In genomic region chr6:148934534-148934933, GRCh38 we compare ENCODE assay signal across 15 cellular contexts.
DNase-seq lines count a peak whose midpoint lies in the region; ATAC-seq, FAIRE-seq and TF ChIP-seq lines count a peak whose summit lies in the region.
"Had no signal": no experiment of that assay in that cellular context is flagged by ENCODE, and none has a peak within 500 bp of the region (broad histone marks: within the 10 kb centered on the region; RNA-seq: fewer than 3 reads in every experiment).

No MANE protein-coding gene starts in this region.

- no peaks in the 10 kb centered on the region for H3K27me3 ChIP-seq in fibroblast of lung (ENCODE audit: control insufficient read depth, insufficient read depth, low read length)
- H3K27me3 ChIP-seq in psoas muscle (ENCODE audit: insufficient read depth in 3 of 3, low read length in 2 of 3), result no peaks in the 10 kb centered on the region
- no peaks in the 10 kb centered on the region; the same call in 1 of the 2 replicates for H3K27me3 ChIP-seq in BE2C

- H3K27ac Mint-ChIP-seq in HFFc6 (no peak overlapping the region), natural killer cell (no peak overlapping the region)
- H3K27ac Mint-ChIP-seq: activated CD8-positive, alpha-beta T cell treated with anti-CD3 and anti-CD28 coated beads, Interleukin-2, amount 10 ng/mL, durations not matched to agents 7 days and 5 days had no signal

- FAIRE-seq in H54 (lab: Jason Lieb, UNC), result no peak

- H3K27me3 Mint-ChIP-seq in HFFc6 (ENCODE audit: insufficient read depth) (no peaks in the 10 kb centered on the region; the same call in 1 of the 2 replicates), natural killer cell (ENCODE audit: low read depth in 2 of 2) (no peaks in the 10 kb centered on the region)

- WGBS in psoas muscle, 3 donors, result 66 to 70% (median 69%) methylated on average over 4 of the region's 4 CpGs

- TF ChIP-seq CTCF in fibroblast of lung (conservative IDR thresholded peaks at IDR 0.05 in 1 of 2, IDR thresholded peaks at IDR 0.05 in 1 of 2; ENCODE audit: low read depth in 1 of 2, low read length in 2 of 2) (no peak), psoas muscle (IDR thresholded peaks at IDR 0.05) (no peak), HFFc6 (IDR thresholded peaks at IDR 0.05) (no peak), BE2C (IDR thresholded peaks at IDR 0.05; ENCODE audit: low read depth, low read length) (no peak), natural killer cell (IDR thresholded peaks at IDR 0.05) (no peak)

- H3K36me3 ChIP-seq in fibroblast of lung (ENCODE audit: control insufficient read depth, insufficient read depth, low read length) (no peaks in the 10 kb centered on the region), psoas muscle (ENCODE audit: insufficient read depth in 1 of 2, low read depth in 1 of 2) (no peaks in the 10 kb centered on the region), BE2C (no peaks in the 10 kb centered on the region)

- intact Hi-C loops in psoas muscle (cut with DNase I) (no loop called here), natural killer cell (cut with micrococcal nuclease) (no loop called here)

- H3K27ac ChIP-seq in fibroblast of lung (ENCODE audit: insufficient read depth, low read length) (no peak overlapping the region), psoas muscle (no peak overlapping the region)
- H3K27ac ChIP-seq: epithelial cell of prostate, parathyroid adenoma had no signal

- H3K9me3 ChIP-seq in fibroblast of lung (ENCODE audit: control insufficient read depth, insufficient read depth, low read depth, low read length), result no peaks in the 10 kb centered on the region
- H3K9me3 ChIP-seq in psoas muscle, result no peaks in the 10 kb centered on the region
- H3K9me3 ChIP-seq in BE2C, result no peaks in the 10 kb centered on the region

- H3K9me3 Mint-ChIP-seq in HFFc6 (no peaks in the 10 kb centered on the region), natural killer cell (no peaks in the 10 kb centered on the region)

- H3K4me1 Mint-ChIP-seq in HFFc6 (ENCODE audit: low read depth), result peaks cover 23% of the 10 kb centered on the region
- H3K4me1 Mint-ChIP-seq in natural killer cell, result peaks cover 6% of the 10 kb centered on the region in 2 donors

- DNase-seq in GDM1 (lab: John Stamatoyannopoulos, UW), result peak; percentile 25
- DNase-seq in NCI-H2107 treated with DMSO at 0.1 percent for 48 hours (lab: John Stamatoyannopoulos, UW; ENCODE audit: unreplicated experiment), result peak; percentile 18
- peak; percentile 40 to 46 for DNase-seq in fibroblast of lung (ENCODE audit: low read depth in 2 of 2)
- DNase-seq in psoas muscle, result peak; percentile 35 to 50
- no peak for DNase-seq in HFFc6
- DNase-seq in BE2C, result no peak
- DNase-seq in H54 (ENCODE audit: insufficient read length, low spot score), result no peak
- DNase-seq in natural killer cell, result no peak
- DNase-seq: activated CD8-positive, alpha-beta T cell treated with anti-CD3 and anti-CD28 coated beads, Interleukin-2, amount 10 ng/mL, durations not matched to agents 7 days and 5 days; DMS 273 treated with DMSO at 0.1 percent for 48 hours; islet precursor cell; NCI-H1048; SHP77 treated with DMSO at 0.1 percent for 48 hours had no signal

- ATAC-seq in psoas muscle (no peak), natural killer cell (no peak)
- ATAC-seq: activated CD8-positive, alpha-beta T cell treated with anti-CD3 and anti-CD28 coated beads, Interleukin-2, amount 10 ng/mL, durations not matched to agents 7 days and 5 days had no signal

- no peak overlapping the region for H3K9ac ChIP-seq in fibroblast of lung (ENCODE audit: insufficient read depth, low read length)
- H3K9ac ChIP-seq: parathyroid adenoma had no signal

- peaks cover 6% of the 10 kb centered on the region for H3K4me1 ChIP-seq in fibroblast of lung (ENCODE audit: control insufficient read depth, extremely low read depth, insufficient read depth, low read length)
- no peaks in the 10 kb centered on the region for H3K4me1 ChIP-seq in psoas muscle
- H3K4me1 ChIP-seq in BE2C, result no peaks in the 10 kb centered on the region
- H3K4me1 ChIP-seq: parathyroid adenoma had no signal

- H3K79me2 ChIP-seq in fibroblast of lung (ENCODE audit: control insufficient read depth, insufficient read depth, low read length), result no peaks in the 10 kb centered on the region
- H3K79me2 ChIP-seq: parathyroid adenoma had no signal

- H4K20me1 ChIP-seq in fibroblast of lung (ENCODE audit: control insufficient read depth, extremely low read depth, insufficient read depth, low read length), result no peaks in the 10 kb centered on the region

- no peak for TF ChIP-seq POLR2A in H54 (IDR thresholded peaks at IDR 0.05; ENCODE audit: low read depth, low read length)

- H3K4me3 ChIP-seq in fibroblast of lung (replicated peaks in 1 of 4; ENCODE audit: control extremely low read depth in 1 of 4, insufficient read depth in 1 of 4, low read depth in 3 of 4, low read length in 4 of 4) (no peak overlapping the region), psoas muscle (no peak overlapping the region), BE2C (ENCODE audit: low read depth, low read length) (no peak overlapping the region)

- no peak overlapping the region for H2AFZ ChIP-seq in fibroblast of lung (ENCODE audit: low read length)
- H2AFZ ChIP-seq: parathyroid adenoma had no signal

- no peak overlapping the region for H3K4me2 ChIP-seq in fibroblast of lung (ENCODE audit: extremely low read depth, insufficient read depth, low read length)

- no peaks in the 10 kb centered on the region for H3K36me3 Mint-ChIP-seq in HFFc6 (ENCODE audit: low read depth)
- H3K36me3 Mint-ChIP-seq in natural killer cell, result no peaks in the 10 kb centered on the region

- no peak overlapping the region for H3K4me3 Mint-ChIP-seq in HFFc6
- no peak overlapping the region for H3K4me3 Mint-ChIP-seq in natural killer cell
- H3K4me3 Mint-ChIP-seq: activated CD8-positive, alpha-beta T cell treated with anti-CD3 and anti-CD28 coated beads, Interleukin-2, amount 10 ng/mL, durations not matched to agents 7 days and 5 days had no signal

Comparison
In these comparisons a context has a peak if more than half of its experiments do, and no peak if none do; other contexts are left out.
1. DNase-seq: peak in GDM1 (single experiment), NCI-H2107 treated with DMSO at 0.1 percent for 48 hours (single experiment), fibroblast of lung (2 of 2) and psoas muscle (2 of 2); none in HFFc6 (single experiment), BE2C (single experiment), H54 (single experiment) and natural killer cell (single experiment).